20 cellular contexts compared by ENCODE assay signal in the genomic region with DNA sequence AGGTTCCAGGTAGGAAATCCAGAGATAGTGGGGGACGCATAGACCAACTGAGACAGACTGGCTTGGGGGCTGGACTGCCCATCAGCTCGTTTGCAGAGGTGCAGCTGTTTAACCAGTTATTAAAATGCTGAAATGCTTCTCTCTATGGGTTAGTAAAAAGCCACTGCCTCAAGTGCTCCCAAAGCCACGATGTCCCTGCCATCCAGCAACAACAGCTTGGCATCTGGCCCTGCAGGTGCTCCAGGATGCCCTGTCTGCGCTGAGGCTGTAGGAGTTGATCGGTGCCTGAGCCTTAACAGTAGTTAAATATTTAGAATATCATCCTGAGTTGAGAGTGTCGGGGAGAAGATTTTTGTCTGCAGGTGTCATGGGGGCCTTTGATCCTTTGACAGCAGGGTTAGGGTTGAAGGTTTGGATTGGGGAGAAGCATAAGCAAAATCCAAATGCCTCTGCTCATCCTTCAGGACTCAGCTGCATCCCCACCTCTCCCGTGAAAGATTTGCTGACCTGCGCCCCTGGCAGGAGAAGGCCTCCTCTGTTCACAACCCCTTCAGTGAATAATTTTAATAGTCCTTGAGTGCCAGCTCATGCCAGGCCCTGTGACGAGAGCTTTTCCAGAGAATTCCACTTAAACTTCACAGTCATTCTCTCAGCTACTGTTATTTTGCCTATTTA.
"Had no signal": no experiment of that assay in that cellular context is flagged by ENCODE, and none has a peak within 500 bp of the region (broad histone marks: within the 10 kb centered on the region; RNA-seq: fewer than 3 reads in every experiment).

No MANE protein-coding gene starts in this region.

- H3K27me3 ChIP-seq: ascending aorta, breast epithelium, transverse colon had no signal

- H3K27ac Mint-ChIP-seq: activated naive CD4-positive, alpha-beta T cell treated with anti-CD3 and anti-CD28 coated beads for 36 hours; activated naive CD8-positive, alpha-beta T cell treated with anti-CD3 and anti-CD28 coated beads, Interleukin-2, amount 50 U/mL, for 24 hours; activated T-helper 2 cell treated with anti-CD3 and anti-CD28 coated beads, Interferon-gamma antibody, Interleukin-2, Interleukin-4, amounts not matched to agents 10 μg/mL and 5 μg/mL and 100 μg/mL, durations not matched to agents 14 hours and 24 hours and 36 hours; immature natural killer cell; natural killer cell treated with Interleukin-12 subunit alpha and Interleukin-12 subunit beta and Interleukin-15 and Interleukin-18, amount 100 ng/mL, for 72 hours; stimulated activated memory B cell treated with anti-CD40 and anti-IgM and Interleukin-4, amounts not matched to agents 10 μg/mL and 1 μg/mL and 100 μg/mL, for 72 hours had no signal

- H3K9me3 ChIP-seq: ascending aorta, breast epithelium, transverse colon had no signal

- H3K27ac ChIP-seq: ascending aorta, transverse colon had no signal

- H3K36me3 ChIP-seq: ascending aorta, breast epithelium, transverse colon had no signal

- DNase-seq: activated CD4-positive, alpha-beta T cell treated with anti-CD3 and anti-CD28 coated beads, Interleukin-2, amount 50 U/mL, for 1 hour; activated CD8-positive, alpha-beta memory T cell treated with anti-CD3 and anti-CD28 coated beads for 24 hours; activated naive CD4-positive, alpha-beta T cell treated with anti-CD3 and anti-CD28 coated beads for 36 hours; activated naive CD8-positive, alpha-beta T cell treated with anti-CD3 and anti-CD28 coated beads, Interleukin-2, amount 50 U/mL, for 24 hours; activated T-cell treated with anti-CD3 and anti-CD28 coated beads for 4 hours; cerebellar nuclear complex; effector CD8-positive, alpha-beta T cell; foreskin melanocyte; head of caudate nucleus; immature natural killer cell; mesendoderm; nucleus accumbens; stimulated activated CD4-positive, alpha-beta T cell treated with anti-CD3 and anti-CD28 coated beads, Interleukin-2, amount 100 ng/mL, for 48 hours; T-helper 9 cell; transverse colon had no signal

- H3K4me1 ChIP-seq: ascending aorta, breast epithelium, transverse colon had no signal

- H3K4me1 Mint-ChIP-seq: activated naive CD8-positive, alpha-beta T cell treated with anti-CD3 and anti-CD28 coated beads, Interleukin-2, amount 50 U/mL, for 24 hours; immature natural killer cell; stimulated activated memory B cell treated with anti-CD40 and anti-IgM and Interleukin-4, amounts not matched to agents 10 μg/mL and 1 μg/mL and 100 μg/mL, for 72 hours had no signal

- H3K9me3 Mint-ChIP-seq: activated naive CD4-positive, alpha-beta T cell treated with anti-CD3 and anti-CD28 coated beads for 36 hours; activated naive CD8-positive, alpha-beta T cell treated with anti-CD3 and anti-CD28 coated beads, Interleukin-2, amount 50 U/mL, for 24 hours; activated T-helper 2 cell treated with anti-CD3 and anti-CD28 coated beads, Interferon-gamma antibody, Interleukin-2, Interleukin-4, amounts not matched to agents 10 μg/mL and 5 μg/mL and 100 μg/mL, durations not matched to agents 14 hours and 24 hours and 36 hours; immature natural killer cell; natural killer cell treated with Interleukin-12 subunit alpha and Interleukin-12 subunit beta and Interleukin-15 and Interleukin-18, amount 100 ng/mL, for 72 hours; stimulated activated memory B cell treated with anti-CD40 and anti-IgM and Interleukin-4, amounts not matched to agents 10 μg/mL and 1 μg/mL and 100 μg/mL, for 72 hours had no signal

- H3K36me3 Mint-ChIP-seq: immature natural killer cell; natural killer cell treated with Interleukin-12 subunit alpha and Interleukin-12 subunit beta and Interleukin-15 and Interleukin-18, amount 100 ng/mL, for 72 hours; stimulated activated memory B cell treated with anti-CD40 and anti-IgM and Interleukin-4, amounts not matched to agents 10 μg/mL and 1 μg/mL and 100 μg/mL, for 72 hours had no signal

- H3K27me3 Mint-ChIP-seq: activated naive CD8-positive, alpha-beta T cell treated with anti-CD3 and anti-CD28 coated beads, Interleukin-2, amount 50 U/mL, for 24 hours; natural killer cell treated with Interleukin-12 subunit alpha and Interleukin-12 subunit beta and Interleukin-15 and Interleukin-18, amount 100 ng/mL, for 72 hours had no signal

- H3K4me3 ChIP-seq: ascending aorta, breast epithelium, transverse colon had no signal

- H3K4me3 Mint-ChIP-seq: activated naive CD4-positive, alpha-beta T cell treated with anti-CD3 and anti-CD28 coated beads for 36 hours; activated naive CD8-positive, alpha-beta T cell treated with anti-CD3 and anti-CD28 coated beads, Interleukin-2, amount 50 U/mL, for 24 hours; immature natural killer cell; natural killer cell treated with Interleukin-12 subunit alpha and Interleukin-12 subunit beta and Interleukin-15 and Interleukin-18, amount 100 ng/mL, for 72 hours; stimulated activated memory B cell treated with anti-CD40 and anti-IgM and Interleukin-4, amounts not matched to agents 10 μg/mL and 1 μg/mL and 100 μg/mL, for 72 hours had no signal
